Comparison of ENCODE assay signal across 8 cellular contexts in genomic region chr5:144169904-144170275, GRCh38. TPM values are rescaled to one million over a fixed set of nuclear protein-coding genes. Genes with fewer than 3 reads are reported as not detected.
DNase-seq lines count a peak whose midpoint lies in the region; ATAC-seq and TF ChIP-seq lines count a peak whose summit lies in the region.

No MANE protein-coding gene starts in this region.

- H3K27me3 Mint-ChIP-seq in Caco-2 (ENCODE audit: insufficient read depth, unreplicated experiment) = peaks cover 2% of the 10 kb centered on the region
- peaks cover 19% of the 10 kb centered on the region for H3K27me3 Mint-ChIP-seq in neural crest cell (ENCODE audit: low read depth)

- no peaks in the 10 kb centered on the region for H4K20me1 ChIP-seq in IMR-90 (ENCODE audit: insufficient read depth, low read length)

- peak overlapping the region; percentile 96 for H3K27ac Mint-ChIP-seq in Caco-2 (ENCODE audit: unreplicated experiment)
- peak overlapping the region; percentile 71 for H3K27ac Mint-ChIP-seq in neural crest cell (ENCODE audit: unreplicated experiment)

- in situ Hi-C loops in IMR-90 (cut with MboI; ENCODE audit: low sequenced_read_pairs) = loop anchor here (25.0 kb wide), 1 partner anchor 1258 kb away; no protein-coding TSS in a partner anchor

- no peak for TF ChIP-seq RAD21 in IMR-90 (IDR thresholded peaks at IDR 0.05; ENCODE audit: low read length)

- H4K5ac ChIP-seq in IMR-90 (ENCODE audit: low read depth, low read length) = peak overlapping the region; percentile 90

- peak overlapping the region; percentile 92 to 96 for H4K8ac ChIP-seq in IMR-90 (ENCODE audit: low read depth in 2 of 2, low read length in 2 of 2)

- H3K9me3 Mint-ChIP-seq in Caco-2 (ENCODE audit: unreplicated experiment) (no peaks in the 10 kb centered on the region), neural crest cell (peaks cover 3% of the 10 kb centered on the region)

- no TSS peak for BruUV-seq in Caco-2 (replicated peaks; lab: Mats Ljungman, UMichigan)
- TSS peak; percentile 70 for BruUV-seq in IMR-90 (replicated peaks; lab: Mats Ljungman, UMichigan)

- no peak for TF ChIP-seq POLR2A in IMR-90 (IDR thresholded peaks at IDR 0.05; ENCODE audit: low read depth, low read length)

- H2AK9ac ChIP-seq in IMR-90 (replicated peaks; ENCODE audit: low read depth, low read length, poor library complexity) = peak overlapping the region; percentile 81

- intact Hi-C loops in Caco-2 (cut with micrococcal nuclease; ENCODE audit: unreplicated experiment) (loop anchor here (1.0 kb wide), 1 partner anchor 289 kb away; no protein-coding TSS in a partner anchor), IMR-90 (cut with micrococcal nuclease) (loop anchor here (5.0 to 10.0 kb wide), 2 partner anchors 1015 to 1248 kb away; no protein-coding TSS in a partner anchor), dorsolateral prefrontal cortex (cut with DNase I) (no loop called here)

- CTCF ChIA-PET in Caco-2 (lab: Charles Lee) (interaction anchor here (1.5 kb wide), 1 partner anchor 34 kb away, joined by 4 read pairs; no protein-coding TSS in a partner anchor), IMR-90 (lab: Yijun Ruan, JAX) (no interaction called here)

- H2BK15ac ChIP-seq in IMR-90 (ENCODE audit: low read depth, low read length) = no peak overlapping the region

- H2AFZ ChIP-seq in IMR-90 (replicated peaks; ENCODE audit: low read length, poor library complexity) = peak overlapping the region; percentile 94

- H3K36me3 ChIP-seq in Caco-2 (ENCODE audit: control insufficient read depth, insufficient read depth, low read length) (no peaks in the 10 kb centered on the region; the same call in 1 of the 2 replicates), IMR-90 (ENCODE audit: control insufficient read depth, insufficient read depth, low read length) (peaks cover 3% of the 10 kb centered on the region)

- H3K4me1 ChIP-seq in Caco-2 = no peaks in the 10 kb centered on the region
- peaks cover 1% of the 10 kb centered on the region; the same call in 1 of the 2 replicates for H3K4me1 ChIP-seq in IMR-90 (ENCODE audit: control insufficient read depth, insufficient read depth, low read length)

- ATAC-seq in IMR-90 (ENCODE audit: low read depth) = peak; percentile 3; the same call in 1 of the 2 replicates

- H2BK20ac ChIP-seq in IMR-90 (ENCODE audit: low read depth, low read length) = no peak overlapping the region

- H3K4me3 Mint-ChIP-seq in Caco-2 (ENCODE audit: unreplicated experiment) = peak overlapping the region; percentile 96
- H3K4me3 Mint-ChIP-seq in neural crest cell = peak overlapping the region; percentile 95

- DNase-seq in Caco-2 (no peak), IMR-90 (no peak), dorsolateral prefrontal cortex (no peak), neural crest cell (ENCODE audit: low read depth, low spot score) (peak; percentile 1), UCSD-AML1 (lab: John Stamatoyannopoulos, UW; ENCODE audit: unreplicated experiment) (no peak), SHP77 treated with DMSO at 0.1 percent for 48 hours (lab: John Stamatoyannopoulos, UW) (no peak), NAMALWA (ENCODE audit: low spot score) (no peak)
- no peak for DNase-seq in stimulated activated CD4-positive, alpha-beta T cell treated with anti-CD3 and anti-CD28 coated beads, Interleukin-2, amount 100 ng/mL, for 48 hours

- H3K4me2 ChIP-seq in IMR-90 (ENCODE audit: low read depth, low read length) = peak overlapping the region; percentile 80

- peak overlapping the region; percentile 25 for H2AK5ac ChIP-seq in IMR-90 (ENCODE audit: low read depth, low read length)

- POLR2A ChIA-PET in Caco-2 (lab: Charles Lee) (no interaction called here), IMR-90 (lab: Charles Lee; ENCODE audit: unreplicated experiment) (interaction anchor here (0.6 kb wide), 1 partner anchor 29 kb away, joined by 5 read pairs; no protein-coding TSS in a partner anchor)

- no CpG with 5 or more reads among the region's 12 CpGs for WGBS in IMR-90 (ENCODE audit: extremely low coverage in 2 of 2, insufficient read length in 1 of 2), 2 experiments

- H2BK120ac ChIP-seq in IMR-90 (ENCODE audit: low read depth, low read length) = peak overlapping the region; percentile 30

- peak overlapping the region; percentile 80 for H3K18ac ChIP-seq in IMR-90 (ENCODE audit: low read depth, low read length)

- H3K4me3 ChIP-seq in Caco-2 (ENCODE audit: low read depth, low read length) = peak overlapping the region; percentile 70
- peak overlapping the region; percentile 80 for H3K4me3 ChIP-seq in IMR-90 (ENCODE audit: insufficient read depth, low read depth, low read length)
- peak overlapping the region; percentile 62 to 100 (median 92) for H3K4me3 ChIP-seq in dorsolateral prefrontal cortex

- H3K9ac ChIP-seq in IMR-90 (ENCODE audit: low read depth, low read length) = peak overlapping the region; percentile 95

- H3K79me1 ChIP-seq in IMR-90 (ENCODE audit: low read depth in 1 of 2, low read length in 2 of 2) = peaks cover 11 to 34% of the 10 kb centered on the region in 2 experiments; a peak in 3 of 4 replicates

- H3K9me3 ChIP-seq in Caco-2 (no peaks in the 10 kb centered on the region), IMR-90 (ENCODE audit: control insufficient read depth, insufficient read depth, low read length) (no peaks in the 10 kb centered on the region)

- H3K56ac ChIP-seq in IMR-90 (ENCODE audit: extremely low read depth, insufficient read depth, low read length) = peak overlapping the region; percentile 88

- TF ChIP-seq CTCF in Caco-2 (IDR thresholded peaks at IDR 0.05; ENCODE audit: insufficient read depth in 1 of 2, low read depth in 1 of 2, low read length in 1 of 2, severe bottlenecking in 1 of 2, unreplicated experiment in 1 of 2) (no peak), IMR-90 (conservative IDR thresholded peaks at IDR 0.05; ENCODE audit: low read depth, low read length) (no peak), dorsolateral prefrontal cortex (IDR thresholded peaks at IDR 0.05 in 54 of 56, conservative IDR thresholded peaks at IDR 0.05 in 2 of 56; ENCODE audit: low read depth in 1 of 56, partially characterized antibody in 56 of 56) (no peak), neural crest cell (conservative IDR thresholded peaks at IDR 0.05) (no peak)

- peak overlapping the region; percentile 93 for H3K23ac ChIP-seq in IMR-90 (ENCODE audit: low read depth, low read length)

- H3K36me3 Mint-ChIP-seq in Caco-2 (ENCODE audit: insufficient read depth, unreplicated experiment) = peaks cover 14% of the 10 kb centered on the region
- no peaks in the 10 kb centered on the region for H3K36me3 Mint-ChIP-seq in neural crest cell (ENCODE audit: low read depth)

- H3K9me1 ChIP-seq in IMR-90 (ENCODE audit: insufficient read depth, low read length) = no peaks in the 10 kb centered on the region; the same call in 1 of the 2 replicates

- H3K27ac ChIP-seq in IMR-90 (ENCODE audit: insufficient read depth, low read length) (peak overlapping the region; percentile 93), dorsolateral prefrontal cortex (peak overlapping the region in 43 of 59 donors; percentile 7 to 86 (median 66))

- peak overlapping the region; percentile 96 for H3K14ac ChIP-seq in IMR-90 (replicated peaks; ENCODE audit: low read depth, low read length)

- dilution Hi-C loops in IMR-90 (cut with HindIII; ENCODE audit: low sequenced_read_pairs, unreplicated experiment) = no loop called here

- H3K27me3 ChIP-seq in Caco-2 (replicated peaks; ENCODE audit: control insufficient read depth, insufficient read depth, low read length) (no peaks in the 10 kb centered on the region), IMR-90 (ENCODE audit: control insufficient read depth, insufficient read depth, low read length) (no peaks in the 10 kb centered on the region), dorsolateral prefrontal cortex (no peaks in the 10 kb centered on the region)

- peak overlapping the region; percentile 87 for H2BK5ac ChIP-seq in IMR-90 (ENCODE audit: low read depth, low read length, poor library complexity, severe bottlenecking)

- peak overlapping the region; percentile 90 for H4K91ac ChIP-seq in IMR-90 (ENCODE audit: insufficient read depth, low read depth, low read length)

- H3K4me1 Mint-ChIP-seq in Caco-2 (ENCODE audit: low read depth, unreplicated experiment) = peaks cover 7% of the 10 kb centered on the region
- H3K4me1 Mint-ChIP-seq in neural crest cell = peaks cover 26% of the 10 kb centered on the region

- H3K4ac ChIP-seq in IMR-90 (ENCODE audit: low read depth, low read length) = peak overlapping the region; percentile 90

TF ChIP-seq in IMR-90, 13 proteins besides CTCF, POLR2A, EP300 and RAD21:
- TF ChIP-seq ELK1 (IDR thresholded peaks at IDR 0.05; ENCODE audit: borderline replicate concordance, low read depth, low read length) (no peak), CHD1 (IDR thresholded peaks at IDR 0.05; ENCODE audit: low read depth, low read length) (0 out of 2 replicates have a peak, but pooled peaks have one; percentile 28), MAZ (IDR thresholded peaks at IDR 0.05; ENCODE audit: borderline replicate concordance, low read depth, low read length) (no peak), RFX5 (IDR thresholded peaks at IDR 0.05; ENCODE audit: low read depth, low read length) (no peak)

RNA-seq across cellular contexts. Expression of gene YIPF5, which starts 0.6 kb away (rescaled TPM):
- 57.8 and 59.2 TPM in 2 replicates for total RNA-seq in Caco-2 (2022)
- 172 and 192 TPM in 2 replicates for total RNA-seq in IMR-90 (2012; rRNA removed)
- 60.0 and 64.4 TPM in 2 replicates for polyA plus RNA-seq in IMR-90 (2012; rRNA removed)
- polyA plus RNA-seq in IMR-90 (2012; cell fraction: cytosol; rRNA removed) = 18.6 and 23.5 TPM in 2 replicates
- 7.8 and 42.5 TPM in 2 replicates for polyA plus RNA-seq in IMR-90 (2012; cell fraction: nucleus; rRNA removed; ENCODE audit: low replicate concordance)
- 10 to 100 TPM; 17.9 to 67.8 (median 46.1) TPM for total RNA-seq in dorsolateral prefrontal cortex
- 40.5 and 42.1 TPM in 2 replicates for total RNA-seq in neural crest cell

RNA-seq across cellular contexts. Expression of gene KCTD16, which starts 0.8 kb away (rescaled TPM):
- total RNA-seq in Caco-2 (2022) = 0.29 and 0.51 TPM in 2 replicates
- total RNA-seq in IMR-90 (2012; rRNA removed) = 1.1 and 1.4 TPM in 2 replicates
- 0.40 and 0.43 TPM in 2 replicates for polyA plus RNA-seq in IMR-90 (2012; rRNA removed)
- polyA plus RNA-seq in IMR-90 (2012; cell fraction: cytosol; rRNA removed) = 0.14 and 0.21 TPM in 2 replicates
- 0.16 and 0.54 TPM in 2 replicates for polyA plus RNA-seq in IMR-90 (2012; cell fraction: nucleus; rRNA removed; ENCODE audit: low replicate concordance)
- total RNA-seq in dorsolateral prefrontal cortex = 10 to 100 TPM; 21.1 to 86.8 (median 58.6) TPM
- 0.37 and 0.52 TPM in 2 replicates for total RNA-seq in neural crest cell

Comparison
In these comparisons a context has a peak if more than half of its experiments do, and no peak if none do; other contexts are left out.
1. intact Hi-C loops: an anchor here in Caco-2 (1.0 kb wide) and IMR-90 (5.0 to 10.0 kb wide); none called in dorsolateral prefrontal cortex.